ENCODE assay signal across 8 cellular contexts in the genomic region with DNA sequence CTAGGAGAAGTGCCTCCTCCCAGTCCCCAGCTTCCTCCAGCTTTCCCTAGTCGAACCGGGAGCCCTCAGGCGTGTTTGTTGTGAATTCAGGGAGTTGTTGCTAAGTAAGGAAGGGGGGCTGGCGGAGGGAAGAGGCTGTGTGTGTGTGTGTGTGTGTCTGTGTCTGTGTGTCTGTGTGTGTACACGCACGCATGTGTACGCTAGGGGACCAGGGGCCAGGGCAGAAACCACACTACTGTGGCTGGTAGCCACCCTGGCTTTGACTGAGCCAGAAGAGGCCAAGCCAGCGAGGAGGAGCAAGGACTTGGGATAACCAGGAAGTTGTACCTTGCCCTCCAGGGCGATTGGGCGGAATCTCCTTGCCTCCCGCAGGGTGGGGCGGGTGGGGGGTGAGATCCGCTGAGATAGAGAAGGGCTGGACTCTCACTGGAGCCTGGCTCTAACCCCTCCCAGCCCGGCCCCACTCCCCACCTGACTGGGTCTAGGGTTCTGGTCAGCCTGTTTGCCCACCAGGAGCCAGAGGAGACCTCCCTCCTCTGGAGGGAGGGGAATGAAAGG. TPM values are rescaled to one million over a fixed set of nuclear protein-coding genes. Genes with fewer than 3 reads are reported as not detected.
DNase-seq lines count a peak whose midpoint lies in the region; ATAC-seq and TF ChIP-seq lines count a peak whose summit lies in the region.

No MANE protein-coding gene starts in this region.

- peak overlapping the region; percentile 94 for H3K27ac Mint-ChIP-seq in T-helper 2 cell treated with Interferon-gamma antibody and Interleukin-4, amounts not matched to agents 5 μg/mL and 100 μg/mL, for 36 hours
- peak overlapping the region; percentile 80 for H3K27ac Mint-ChIP-seq in endothelial cell (ENCODE audit: unreplicated experiment)

- H3K27ac ChIP-seq in ACC112 (ENCODE audit: low read depth, low read length) (peak overlapping the region; percentile 99), muscle layer of duodenum (ENCODE audit: low read length) (peak overlapping the region; percentile 97)

- peak overlapping the region; percentile 84 for H3K4me3 Mint-ChIP-seq in T-helper 2 cell treated with Interferon-gamma antibody and Interleukin-4, amounts not matched to agents 5 μg/mL and 100 μg/mL, for 36 hours
- H3K4me3 Mint-ChIP-seq in endothelial cell (ENCODE audit: unreplicated experiment): no peak overlapping the region

- peak overlapping the region; percentile 61 for H3K4me3 ChIP-seq in ACC112 (ENCODE audit: low read depth, low read length)
- peak overlapping the region; percentile 39 to 57 for H3K4me3 ChIP-seq in muscle layer of duodenum (ENCODE audit: low read depth in 1 of 2, low read length in 2 of 2)

- H3K4me1 Mint-ChIP-seq in T-helper 2 cell treated with Interferon-gamma antibody and Interleukin-4, amounts not matched to agents 5 μg/mL and 100 μg/mL, for 36 hours (ENCODE audit: low read depth): peaks cover 77% of the 10 kb centered on the region
- H3K4me1 Mint-ChIP-seq in endothelial cell (ENCODE audit: unreplicated experiment): peaks cover 50% of the 10 kb centered on the region

- H3K36me3 ChIP-seq in ACC112 (ENCODE audit: insufficient read depth, low read length): no peaks in the 10 kb centered on the region
- H3K36me3 ChIP-seq in muscle layer of duodenum (ENCODE audit: control insufficient read depth in 1 of 2, insufficient read depth in 2 of 2, low read length in 2 of 2): peaks cover 0 to 12% of the 10 kb centered on the region in 2 donors

- H3K9me3 Mint-ChIP-seq in T-helper 2 cell treated with Interferon-gamma antibody and Interleukin-4, amounts not matched to agents 5 μg/mL and 100 μg/mL, for 36 hours: no peaks in the 10 kb centered on the region
- H3K9me3 Mint-ChIP-seq in endothelial cell (ENCODE audit: unreplicated experiment): no peaks in the 10 kb centered on the region

- H3K9me3 ChIP-seq in muscle layer of duodenum (ENCODE audit: control insufficient read depth in 1 of 2, low read length in 2 of 2): no peaks in the 10 kb centered on the region

- ATAC-seq in HG02759 (IDR thresholded peaks at IDR 0.05; ENCODE audit: unreplicated experiment) (no peak), GM18519 (IDR thresholded peaks at IDR 0.05; ENCODE audit: low FRiP score, unreplicated experiment) (no peak), HG03439 (IDR thresholded peaks at IDR 0.05; ENCODE audit: unreplicated experiment) (no peak)

- DNase-seq in H4 (ENCODE audit: low spot score) (peak; percentile 97), endothelial cell (ENCODE audit: low spot score) (no peak)
- no peak for DNase-seq in T-helper 2 cell treated with Interferon-gamma antibody and Interleukin-4, amounts not matched to agents 5 μg/mL and 100 μg/mL, for 36 hours (ENCODE audit: low spot score)

- TF ChIP-seq CTCF in endothelial cell (IDR thresholded peaks at IDR 0.05; ENCODE audit: unreplicated experiment): no peak

- H3K4me1 ChIP-seq in ACC112 (ENCODE audit: control insufficient read depth, insufficient read depth, low read length, unreplicated experiment): peaks cover 91% of the 10 kb centered on the region
- peaks cover 79 to 90% of the 10 kb centered on the region in 2 donors for H3K4me1 ChIP-seq in muscle layer of duodenum (ENCODE audit: control insufficient read depth in 1 of 2, insufficient read depth in 2 of 2, low read length in 2 of 2)

- peaks cover 28% of the 10 kb centered on the region for H3K36me3 Mint-ChIP-seq in T-helper 2 cell treated with Interferon-gamma antibody and Interleukin-4, amounts not matched to agents 5 μg/mL and 100 μg/mL, for 36 hours (ENCODE audit: low read depth)
- no peaks in the 10 kb centered on the region for H3K36me3 Mint-ChIP-seq in endothelial cell (ENCODE audit: low read depth, unreplicated experiment)

- H3K27me3 ChIP-seq in ACC112 (ENCODE audit: insufficient read depth, low read length): no peaks in the 10 kb centered on the region
- no peaks in the 10 kb centered on the region for H3K27me3 ChIP-seq in muscle layer of duodenum (ENCODE audit: low read depth, low read length)

- H3K27me3 Mint-ChIP-seq in T-helper 2 cell treated with Interferon-gamma antibody and Interleukin-4, amounts not matched to agents 5 μg/mL and 100 μg/mL, for 36 hours (ENCODE audit: low read depth): no peaks in the 10 kb centered on the region
- H3K27me3 Mint-ChIP-seq in endothelial cell (ENCODE audit: unreplicated experiment): peaks cover 19% of the 10 kb centered on the region

- peaks cover 64% of the 10 kb centered on the region for H3K79me2 ChIP-seq in ACC112 (ENCODE audit: control insufficient read depth, insufficient read depth, low read length, unreplicated experiment)

- no peak overlapping the region for H2AFZ ChIP-seq in ACC112 (ENCODE audit: low read length, unreplicated experiment)

RNA-seq across cellular contexts. Expression of a gene that starts 7.5 kb away (rescaled TPM):
- 3.3 and 7.5 TPM in 2 replicates for total RNA-seq in H4 (2014; rRNA removed; shearing (Covaris generic))
- 16.5 TPM for total RNA-seq in endothelial cell (ENCODE audit: unreplicated experiment)

RNA-seq across cellular contexts. Expression of a gene that starts 34.5 kb away (rescaled TPM):
- total RNA-seq in H4 (2014; rRNA removed; shearing (Covaris generic)): not detected in 2 replicates
- not detected for total RNA-seq in endothelial cell (ENCODE audit: unreplicated experiment)

RNA-seq across cellular contexts. Expression of a gene that starts 37.9 kb away (rescaled TPM):
- not detected in 2 replicates for total RNA-seq in H4 (2014; rRNA removed; shearing (Covaris generic))
- total RNA-seq in endothelial cell (ENCODE audit: unreplicated experiment): not detected

RNA-seq across cellular contexts. Expression of a gene that starts 53.4 kb away (rescaled TPM):
- total RNA-seq in H4 (2014; rRNA removed; shearing (Covaris generic)): not detected in 2 replicates
- not detected for total RNA-seq in endothelial cell (ENCODE audit: unreplicated experiment)
